1 cellular context compared by ENCODE assay signal in genomic region chr12:95545303-95545702, GRCh38.
TF ChIP-seq lines count a peak whose summit lies in the region.

No MANE protein-coding gene starts in this region.

TF ChIP-seq in SK-N-SH, 30 proteins besides CTCF, POLR2A, EP300 and RAD21:
- TF ChIP-seq, protein P1, sequence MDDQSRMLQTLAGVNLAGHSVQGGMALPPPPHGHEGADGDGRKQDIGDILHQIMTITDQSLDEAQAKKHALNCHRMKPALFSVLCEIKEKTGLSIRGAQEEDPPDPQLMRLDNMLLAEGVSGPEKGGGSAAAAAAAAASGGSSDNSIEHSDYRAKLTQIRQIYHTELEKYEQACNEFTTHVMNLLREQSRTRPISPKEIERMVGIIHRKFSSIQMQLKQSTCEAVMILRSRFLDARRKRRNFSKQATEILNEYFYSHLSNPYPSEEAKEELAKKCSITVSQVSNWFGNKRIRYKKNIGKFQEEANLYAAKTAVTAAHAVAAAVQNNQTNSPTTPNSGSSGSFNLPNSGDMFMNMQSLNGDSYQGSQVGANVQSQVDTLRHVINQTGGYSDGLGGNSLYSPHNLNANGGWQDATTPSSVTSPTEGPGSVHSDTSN (IDR thresholded peaks at IDR 0.05) = no peak
- TF ChIP-seq EZH2phosphoT487 (IDR thresholded peaks at IDR 0.05; ENCODE audit: borderline replicate concordance, low read depth) = no peak
- no peak for TF ChIP-seq TCF12 (IDR thresholded peaks at IDR 0.05)
- TF ChIP-seq NFIC (IDR thresholded peaks at IDR 0.05; ENCODE audit: borderline replicate concordance) = no peak
- no peak for TF ChIP-seq MXI1 (IDR thresholded peaks at IDR 0.05; ENCODE audit: low read depth, low read length)
- TF ChIP-seq FOXJ3 (CRISPR knock-in tag; IDR thresholded peaks at IDR 0.05) = no peak
- no peak for TF ChIP-seq RFX5 (IDR thresholded peaks at IDR 0.05; ENCODE audit: low read length)
- no peak for TF ChIP-seq YY1 (IDR thresholded peaks at IDR 0.05; ENCODE audit: low read depth)
- no peak for TF ChIP-seq FOXM1 (IDR thresholded peaks at IDR 0.05; ENCODE audit: low read depth)
- no peak for TF ChIP-seq MAX (IDR thresholded peaks at IDR 0.05; ENCODE audit: low read depth)
